Comparison of ENCODE assay signal across 1 cellular context in the genomic region with DNA sequence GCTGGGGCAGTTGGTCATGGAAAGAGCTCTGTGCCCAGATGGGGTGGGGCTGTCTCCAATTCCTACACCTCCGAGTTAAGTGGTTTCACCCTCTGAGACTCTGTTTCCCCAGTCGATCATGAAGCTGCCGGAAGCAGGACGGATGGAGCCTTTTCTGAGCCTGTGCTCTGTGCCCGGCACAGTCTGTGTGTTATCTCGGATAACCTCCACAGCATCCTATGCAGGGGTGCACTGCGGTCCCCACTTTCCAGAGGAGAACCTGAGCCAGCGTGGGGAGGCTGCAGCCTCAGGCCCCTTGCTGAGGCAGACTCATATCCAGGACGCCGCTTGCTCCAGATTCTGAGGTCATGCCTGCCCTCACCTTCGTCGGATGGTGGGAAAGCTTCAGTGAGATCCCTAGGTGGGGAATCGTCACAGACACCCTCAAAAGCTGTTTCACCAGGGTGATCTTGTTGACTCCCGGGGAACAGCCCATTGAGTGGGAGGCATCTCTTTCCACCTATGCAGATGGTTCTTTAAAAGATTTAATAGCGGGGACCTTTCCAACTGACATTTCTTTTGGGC.
TF ChIP-seq lines count a peak whose summit lies in the region.

No MANE protein-coding gene starts in this region.

TF ChIP-seq in WTC11, 78 proteins besides CTCF, POLR2A, EP300 and RAD21 (continued from another document):
- no peak for TF ChIP-seq FOXK1 (CRISPR knock-in tag; IDR thresholded peaks at IDR 0.05)
- no peak for TF ChIP-seq NR1H2 (CRISPR knock-in tag; IDR thresholded peaks at IDR 0.05)
- no peak for TF ChIP-seq JUN (CRISPR knock-in tag; IDR thresholded peaks at IDR 0.05)
- TF ChIP-seq, protein P1, sequence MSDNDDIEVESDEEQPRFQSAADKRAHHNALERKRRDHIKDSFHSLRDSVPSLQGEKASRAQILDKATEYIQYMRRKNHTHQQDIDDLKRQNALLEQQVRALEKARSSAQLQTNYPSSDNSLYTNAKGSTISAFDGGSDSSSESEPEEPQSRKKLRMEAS (CRISPR knock-in tag; IDR thresholded peaks at IDR 0.05) = no peak
- TF ChIP-seq, protein P2, sequence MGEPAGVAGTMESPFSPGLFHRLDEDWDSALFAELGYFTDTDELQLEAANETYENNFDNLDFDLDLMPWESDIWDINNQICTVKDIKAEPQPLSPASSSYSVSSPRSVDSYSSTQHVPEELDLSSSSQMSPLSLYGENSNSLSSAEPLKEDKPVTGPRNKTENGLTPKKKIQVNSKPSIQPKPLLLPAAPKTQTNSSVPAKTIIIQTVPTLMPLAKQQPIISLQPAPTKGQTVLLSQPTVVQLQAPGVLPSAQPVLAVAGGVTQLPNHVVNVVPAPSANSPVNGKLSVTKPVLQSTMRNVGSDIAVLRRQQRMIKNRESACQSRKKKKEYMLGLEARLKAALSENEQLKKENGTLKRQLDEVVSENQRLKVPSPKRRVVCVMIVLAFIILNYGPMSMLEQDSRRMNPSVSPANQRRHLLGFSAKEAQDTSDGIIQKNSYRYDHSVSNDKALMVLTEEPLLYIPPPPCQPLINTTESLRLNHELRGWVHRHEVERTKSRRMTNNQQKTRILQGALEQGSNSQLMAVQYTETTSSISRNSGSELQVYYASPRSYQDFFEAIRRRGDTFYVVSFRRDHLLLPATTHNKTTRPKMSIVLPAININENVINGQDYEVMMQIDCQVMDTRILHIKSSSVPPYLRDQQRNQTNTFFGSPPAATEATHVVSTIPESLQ (CRISPR knock-in tag; IDR thresholded peaks at IDR 0.05) = no peak
- TF ChIP-seq, protein P3, sequence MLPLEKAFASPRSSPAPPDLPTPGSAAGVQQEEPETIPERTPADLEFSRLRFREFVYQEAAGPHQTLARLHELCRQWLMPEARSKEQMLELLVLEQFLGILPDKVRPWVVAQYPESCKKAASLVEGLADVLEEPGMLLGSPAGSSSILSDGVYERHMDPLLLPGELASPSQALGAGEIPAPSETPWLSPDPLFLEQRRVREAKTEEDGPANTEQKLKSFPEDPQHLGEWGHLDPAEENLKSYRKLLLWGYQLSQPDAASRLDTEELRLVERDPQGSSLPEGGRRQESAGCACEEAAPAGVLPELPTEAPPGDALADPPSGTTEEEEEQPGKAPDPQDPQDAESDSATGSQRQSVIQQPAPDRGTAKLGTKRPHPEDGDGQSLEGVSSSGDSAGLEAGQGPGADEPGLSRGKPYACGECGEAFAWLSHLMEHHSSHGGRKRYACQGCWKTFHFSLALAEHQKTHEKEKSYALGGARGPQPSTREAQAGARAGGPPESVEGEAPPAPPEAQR (CRISPR knock-in tag; IDR thresholded peaks at IDR 0.05) = no peak
- no peak for TF ChIP-seq ZNF671 (CRISPR knock-in tag; IDR thresholded peaks at IDR 0.05)
